Comparison of ENCODE assay signal across 2 cellular contexts in genomic region chr16:49861299-49861698, GRCh38.
TF ChIP-seq lines count a peak whose summit lies in the region.

No MANE protein-coding gene starts in this region.

TF ChIP-seq in WTC11, 78 proteins besides CTCF, POLR2A, EP300 and RAD21:
- TF ChIP-seq GTF2I (CRISPR knock-in tag; conservative IDR thresholded peaks at IDR 0.05) = 0 out of 2 replicates have a peak, but pooled peaks have one; percentile 28
- no peak for TF ChIP-seq OVOL2 (CRISPR knock-in tag; IDR thresholded peaks at IDR 0.05; ENCODE audit: borderline replicate concordance)

TF ChIP-seq in H1, 55 proteins besides CTCF, POLR2A, EP300 and RAD21:
- peak; percentile 89 for TF ChIP-seq KDM1A (IDR thresholded peaks at IDR 0.05; ENCODE audit: borderline replicate concordance, low read length)
- TF ChIP-seq BACH1 (IDR thresholded peaks at IDR 0.05; ENCODE audit: low read length) = no peak
- 0 out of 4 replicates have a peak, but pooled peaks of 1 of the 2 experiments have one; percentile 67 for TF ChIP-seq HDAC2 (IDR thresholded peaks at IDR 0.05; ENCODE audit: borderline replicate concordance in 1 of 2, low read depth in 2 of 2, low read length in 2 of 2)
- TF ChIP-seq RNF2 (IDR thresholded peaks at IDR 0.05; ENCODE audit: borderline replicate concordance, low read depth, low read length, missing control alignments, poor library complexity, severe bottlenecking) = no peak
TF ChIP-seq in H1: peak in this region for 2.
